In genomic region chr1:216055004-216055403, GRCh38 we compare ENCODE assay signal across 16 cellular contexts.
DNase-seq lines count a peak whose midpoint lies in the region; ATAC-seq, FAIRE-seq and TF ChIP-seq lines count a peak whose summit lies in the region.
"Had no signal": no experiment of that assay in that cellular context is flagged by ENCODE, and none has a peak within 500 bp of the region (broad histone marks: within the 10 kb centered on the region; RNA-seq: fewer than 3 reads in every experiment).

No MANE protein-coding gene starts in this region.

- H4K91ac ChIP-seq in neuronal stem cell (ENCODE audit: low read depth, low read length, poor library complexity) = no peak overlapping the region

- no peaks in the 10 kb centered on the region for H3K27me3 ChIP-seq in GM12878 (replicated peaks in 1 of 2; ENCODE audit: control insufficient read depth in 2 of 2, insufficient read depth in 2 of 2, low read length in 1 of 2)
- peaks cover 0 to 2% (median 0%) of the 10 kb centered on the region in 3 experiments for H3K27me3 ChIP-seq in neuronal stem cell (ENCODE audit: control insufficient read depth in 3 of 3, insufficient read depth in 3 of 3, low read depth in 1 of 3, low read length in 3 of 3)
- H3K27me3 ChIP-seq: BE2C had no signal

- H3K4me2 ChIP-seq in GM12878 (ENCODE audit: control insufficient read depth, insufficient read depth) (no peak overlapping the region), neuronal stem cell (ENCODE audit: insufficient read depth, low read length, poor library complexity, severe bottlenecking) (no peak overlapping the region)
- H3K4me2 ChIP-seq: A549 had no signal

- H3K4me1 ChIP-seq in GM12878 (ENCODE audit: control insufficient read depth, insufficient read depth, low read length) = no peaks in the 10 kb centered on the region
- no peaks in the 10 kb centered on the region for H3K4me1 ChIP-seq in neuronal stem cell (ENCODE audit: control insufficient read depth in 2 of 2, insufficient read depth in 1 of 2, low read depth in 1 of 2, low read length in 2 of 2)
- H3K4me1 ChIP-seq: A549 had no signal

- H3K9me3 ChIP-seq in GM12878 (replicated peaks; ENCODE audit: control insufficient read depth, insufficient read depth, low read length) (no peaks in the 10 kb centered on the region), neuronal stem cell (replicated peaks in 1 of 2; ENCODE audit: control insufficient read depth in 2 of 2, insufficient read depth in 1 of 2, low read depth in 1 of 2, low read length in 2 of 2) (no peaks in the 10 kb centered on the region)
- H3K9me3 ChIP-seq: A549, BE2C had no signal

- in situ Hi-C loops in SK-MEL-5 (cut with HindIII; ENCODE audit: low pct_unique_long_range_greater_than_20kb, low sequenced_read_pairs) (no loop called here), GM12878 (cut with MboI) (no loop called here)

- no peak overlapping the region for H2BK120ac ChIP-seq in neuronal stem cell (ENCODE audit: low read depth, low read length)

- H3K4me3 ChIP-seq in GM12878 = no peak overlapping the region
- H3K4me3 ChIP-seq in neuronal stem cell (ENCODE audit: low read length in 2 of 2) = no peak overlapping the region
- H3K4me3 ChIP-seq: A549, GM23248 had no signal

- no peaks in the 10 kb centered on the region for H3K79me2 ChIP-seq in GM12878 (ENCODE audit: control insufficient read depth, insufficient read depth, low read length)

- BruUV-seq in GM12878 (replicated peaks; lab: Mats Ljungman, UMichigan) = no TSS peak

- DNase-seq in NCI-H82 (lab: John Stamatoyannopoulos, UW) = peak; percentile 42
- no peak for DNase-seq in NCI-H82 treated with DMSO at 0.1 percent for 48 hours (lab: John Stamatoyannopoulos, UW; ENCODE audit: unreplicated experiment)
- peak; percentile 86 for DNase-seq in SK-MEL-5 (ENCODE audit: low read depth, low spot score)
- no peak for DNase-seq in GM12878 (ENCODE audit: low read depth, low spot score)
- no peak for DNase-seq in neuronal stem cell (ENCODE audit: low spot score)
- DNase-seq: BE2C; CD4-positive, alpha-beta memory T cell; DMS53; GF-D8; GM23248; H7; IMR-90 had no signal

- H3K4ac ChIP-seq in neuronal stem cell (ENCODE audit: low read length) = no peak overlapping the region

- TF ChIP-seq RAD21 in GM12878 (IDR thresholded peaks at IDR 0.05; ENCODE audit: insufficient read depth, low read depth, low read length) = no peak

- no peak overlapping the region for H3K18ac ChIP-seq in neuronal stem cell (ENCODE audit: low read length)

- H2BK12ac ChIP-seq in neuronal stem cell (ENCODE audit: low read length) = no peak overlapping the region

- H3K36me3 ChIP-seq in GM12878 (ENCODE audit: control insufficient read depth in 2 of 2, insufficient read depth in 2 of 2, low read length in 1 of 2) (no peaks in the 10 kb centered on the region), neuronal stem cell (replicated peaks in 1 of 2; ENCODE audit: control insufficient read depth in 2 of 2, insufficient read depth in 2 of 2, low read length in 2 of 2) (no peaks in the 10 kb centered on the region)
- H3K36me3 ChIP-seq: BE2C had no signal

- no peak for FAIRE-seq in GM12878 (lab: Jason Lieb, UNC)
- FAIRE-seq: A549 had no signal

- no peak for TF ChIP-seq CTCF in GM12878 (IDR thresholded peaks at IDR 0.05 in 2 of 3, conservative IDR thresholded peaks at IDR 0.05 in 1 of 3; ENCODE audit: control insufficient read depth in 2 of 3, extremely low read depth in 1 of 3, insufficient read depth in 1 of 3, low read depth in 3 of 3, low read length in 3 of 3)

- H2AK5ac ChIP-seq in neuronal stem cell (ENCODE audit: low read depth, low read length) = no peak overlapping the region

- ATAC-seq in GM12878 (peak; percentile 69), HG02870 (IDR thresholded peaks at IDR 0.05; ENCODE audit: unreplicated experiment) (no peak), GM21737 (IDR thresholded peaks at IDR 0.05; ENCODE audit: unreplicated experiment) (no peak)
- ATAC-seq: A549 had no signal

- WGBS in GM12878 (ENCODE audit: insufficient coverage, insufficient replicate concordance, low lambda C conversion rate, missing lambda C conversion rate) = 0% methylated on average over 1 of the region's 1 CpG
- WGBS in neuronal stem cell (ENCODE audit: extremely low coverage in 2 of 2, insufficient read length in 2 of 2, insufficient replicate concordance in 1 of 2), 2 donors = no CpG with 5 or more reads among the region's 1 CpG

- RAD21 ChIA-PET in GM12878 (lab: Charles Lee; ENCODE audit: unreplicated experiment) = interaction anchor here (0.8 to 2.2 kb wide), 2 partner anchors 21 to 63 kb away, joined by 3 to 12 read pairs; no protein-coding TSS in a partner anchor

- H3K23ac ChIP-seq in neuronal stem cell (ENCODE audit: low read depth, low read length, poor library complexity) = no peak overlapping the region

- intact Hi-C loops in GM12878 (cut with micrococcal nuclease; ENCODE audit: unreplicated experiment) = no loop called here

- H3K79me1 ChIP-seq in neuronal stem cell (ENCODE audit: low read depth, low read length) = no peaks in the 10 kb centered on the region

- TF ChIP-seq POLR2A in GM12878 (IDR thresholded peaks at IDR 0.05; ENCODE audit: low read depth, low read length) = no peak

- H3K14ac ChIP-seq in neuronal stem cell (ENCODE audit: low read length) = no peak overlapping the region

- no peak overlapping the region for H2BK5ac ChIP-seq in neuronal stem cell (ENCODE audit: low read length)

- H3K27ac ChIP-seq in GM12878 (ENCODE audit: control insufficient read depth, insufficient read depth) (no peak overlapping the region), neuronal stem cell (replicated peaks; ENCODE audit: low read length) (no peak overlapping the region)
- H3K27ac ChIP-seq: A549, C4-2B, GM23248 had no signal

- no peaks in the 10 kb centered on the region for H4K20me1 ChIP-seq in GM12878 (ENCODE audit: control insufficient read depth, insufficient read depth)

- no peak overlapping the region for H4K8ac ChIP-seq in neuronal stem cell (ENCODE audit: low read depth, low read length)

- SMC1A ChIA-PET in GM12878 (lab: Charles Lee; ENCODE audit: uncharacterized antibody, unreplicated experiment) = interaction anchor here (1.0 to 1.5 kb wide), 2 partner anchors 36 to 305 kb away, joined by 3 read pairs; no protein-coding TSS in a partner anchor

- no peak overlapping the region for H2BK15ac ChIP-seq in neuronal stem cell (ENCODE audit: low read length)

- TF ChIP-seq EP300 in GM12878 (IDR thresholded peaks at IDR 0.05; ENCODE audit: borderline replicate concordance in 1 of 2, control insufficient read depth in 1 of 2, low read depth in 2 of 2, low read length in 2 of 2) = no peak

- POLR2A ChIA-PET in GM12878 (lab: Charles Lee) = interaction anchor here (0.6 to 1.0 kb wide), 2 partner anchors 21 to 97 kb away, joined by 4 read pairs; no protein-coding TSS in a partner anchor

- CTCF ChIA-PET in GM12878 (lab: Yijun Ruan, JAX) = no interaction called here

- no peak overlapping the region for H3K9ac ChIP-seq in GM12878 (ENCODE audit: control insufficient read depth, insufficient read depth, low read length)
- no peak overlapping the region for H3K9ac ChIP-seq in neuronal stem cell (ENCODE audit: low read depth, low read length, poor library complexity)
- H3K9ac ChIP-seq: GM23248 had no signal

- H2AFZ ChIP-seq in GM12878 (ENCODE audit: control insufficient read depth, low read depth, low read length) (no peak overlapping the region), neuronal stem cell (ENCODE audit: low read length) (peak overlapping the region; percentile 4)
- H2AFZ ChIP-seq: GM23248 had no signal

TF ChIP-seq in GM12878, 131 proteins besides CTCF, POLR2A, EP300 and RAD21:
- TF ChIP-seq POLR2AphosphoS2 (IDR thresholded peaks at IDR 0.05; ENCODE audit: low read depth, low read length) = no peak
- TF ChIP-seq CBX5 (IDR thresholded peaks at IDR 0.05; ENCODE audit: low read depth) = no peak
- TF ChIP-seq TARDBP (IDR thresholded peaks at IDR 0.05; ENCODE audit: borderline replicate concordance) = no peak
- no peak for TF ChIP-seq NFIC (IDR thresholded peaks at IDR 0.05; ENCODE audit: low read depth, low read length)
- TF ChIP-seq MYB (IDR thresholded peaks at IDR 0.05; ENCODE audit: borderline replicate concordance, low read depth, low read length) = no peak
- TF ChIP-seq ATF2 (IDR thresholded peaks at IDR 0.05; ENCODE audit: low read length) = no peak
- no peak for TF ChIP-seq KAT2A (conservative IDR thresholded peaks at IDR 0.05; ENCODE audit: control insufficient read depth, low read depth, low read length)
- TF ChIP-seq HDAC2 (IDR thresholded peaks at IDR 0.05) = no peak
- no peak for TF ChIP-seq ETV6 (conservative IDR thresholded peaks at IDR 0.05 in 1 of 2, IDR thresholded peaks at IDR 0.05 in 1 of 2; ENCODE audit: borderline replicate concordance in 1 of 2, low read depth in 1 of 2)
TF ChIP-seq in GM12878: peak in this region for 0.

Comparison
In these comparisons a context has a peak if more than half of its experiments do, and no peak if none do; other contexts are left out.
1. DNase-seq: peak in NCI-H82 (single experiment) and SK-MEL-5 (single experiment); none in NCI-H82 treated with DMSO at 0.1 percent for 48 hours (single experiment), GM12878 (single experiment) and neuronal stem cell (single experiment).